Comparison of ENCODE assay signal across 20 cellular contexts in the genomic region with DNA sequence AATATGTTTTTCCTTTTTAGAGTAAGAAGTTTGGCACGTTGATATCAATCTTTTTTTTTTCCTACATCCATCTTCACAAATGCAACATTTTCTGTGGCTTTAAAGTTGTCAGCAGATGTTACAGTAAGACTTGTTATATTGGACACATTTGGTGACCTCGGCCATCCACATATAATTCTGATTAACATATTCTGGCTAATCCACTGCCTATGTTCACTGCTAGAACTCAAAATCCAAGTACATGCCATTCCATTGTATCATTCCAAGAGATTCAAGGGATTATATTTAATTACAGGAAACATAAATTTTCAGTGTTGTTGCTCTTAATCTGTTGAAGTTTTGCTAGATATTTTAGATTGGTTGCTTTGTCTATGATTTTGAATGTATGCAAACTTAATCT.
"Had no signal": no experiment of that assay in that cellular context is flagged by ENCODE, and none has a peak within 500 bp of the region (broad histone marks: within the 10 kb centered on the region; RNA-seq: fewer than 3 reads in every experiment).

No MANE protein-coding gene starts in this region.

- DNase-seq: effector memory CD4-positive, alpha-beta T cell; foreskin keratinocyte; left colon; left ventricle myocardium superior; mesenchymal stem cell; midbrain; nucleus accumbens; pancreas; right cardiac atrium; stimulated activated CD4-positive, alpha-beta T cell treated with anti-CD3 and anti-CD28 coated beads, Interleukin-4, amount 100 ng/mL, for 24 hours; tibial artery; upper lobe of left lung had no signal

- H3K36me3 ChIP-seq: neural progenitor cell, pancreas, tibial artery, upper lobe of left lung, vagina had no signal

- H3K27ac ChIP-seq: foreskin keratinocyte, hepatocyte, neural progenitor cell, pancreas, tibial artery, upper lobe of left lung, vagina had no signal

- FAIRE-seq: endometrium, pancreas had no signal

- ATAC-seq: esophagus mucosa; foreskin keratinocyte; left colon; left ventricle myocardium superior; natural killer cell treated with Interleukin-12 subunit alpha and Interleukin-12 subunit beta and Interleukin-15 and Interleukin-18, amount 100 ng/mL, for 72 hours; pancreas; right cardiac atrium; stimulated activated memory B cell treated with anti-CD40 and anti-IgM and Interleukin-4, amounts not matched to agents 10 μg/mL and 1 μg/mL and 100 μg/mL, for 72 hours had no signal

- H3K27me3 ChIP-seq: foreskin keratinocyte, hepatocyte, neural progenitor cell, pancreas, tibial artery, upper lobe of left lung, vagina had no signal

- H3K4me1 ChIP-seq: foreskin keratinocyte, neural progenitor cell, upper lobe of left lung, vagina had no signal

- H3K4me3 ChIP-seq: hepatocyte, lung, neural progenitor cell, pancreas, tibial artery, upper lobe of left lung, vagina had no signal

- H3K9me3 ChIP-seq: pancreas, upper lobe of left lung, vagina had no signal
